1 cellular context compared by ENCODE assay signal in the genomic region with DNA sequence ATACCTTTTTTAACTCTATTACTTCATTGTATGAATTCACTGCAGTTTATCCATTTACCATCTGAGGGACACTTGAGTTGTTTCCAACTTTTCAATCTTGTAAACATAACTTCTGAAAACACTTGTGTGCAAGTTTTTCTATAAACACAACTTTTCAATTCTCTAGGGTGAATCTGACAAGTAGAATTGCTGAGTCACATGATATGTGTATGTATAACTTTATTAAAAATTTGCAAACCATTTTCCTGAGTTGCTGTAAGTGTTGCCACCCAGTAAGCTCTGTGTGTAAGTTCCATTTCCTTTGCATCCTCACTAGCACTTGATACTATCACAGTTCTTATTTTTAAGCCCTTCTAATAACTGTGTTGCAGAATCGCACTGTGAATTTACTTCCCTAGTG.
TF ChIP-seq lines count a peak whose summit lies in the region.

No MANE protein-coding gene starts in this region.

TF ChIP-seq in GM23338, 12 proteins besides CTCF, POLR2A, EP300 and RAD21 (continued from another document):
- TF ChIP-seq, protein P1, sequence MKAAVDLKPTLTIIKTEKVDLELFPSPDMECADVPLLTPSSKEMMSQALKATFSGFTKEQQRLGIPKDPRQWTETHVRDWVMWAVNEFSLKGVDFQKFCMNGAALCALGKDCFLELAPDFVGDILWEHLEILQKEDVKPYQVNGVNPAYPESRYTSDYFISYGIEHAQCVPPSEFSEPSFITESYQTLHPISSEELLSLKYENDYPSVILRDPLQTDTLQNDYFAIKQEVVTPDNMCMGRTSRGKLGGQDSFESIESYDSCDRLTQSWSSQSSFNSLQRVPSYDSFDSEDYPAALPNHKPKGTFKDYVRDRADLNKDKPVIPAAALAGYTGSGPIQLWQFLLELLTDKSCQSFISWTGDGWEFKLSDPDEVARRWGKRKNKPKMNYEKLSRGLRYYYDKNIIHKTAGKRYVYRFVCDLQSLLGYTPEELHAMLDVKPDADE (IDR thresholded peaks at IDR 0.05) = no peak
- TF ChIP-seq CREB1 (CRISPR knock-in tag; IDR thresholded peaks at IDR 0.05; ENCODE audit: low read depth) (no peak), EZH2phosphoT487 (IDR thresholded peaks at IDR 0.05; ENCODE audit: unreplicated experiment) (no peak), JUNB (IDR thresholded peaks at IDR 0.05; ENCODE audit: unreplicated experiment) (no peak), STAT1 (IDR thresholded peaks at IDR 0.05; ENCODE audit: unreplicated experiment) (no peak), EZH2 (IDR thresholded peaks at IDR 0.05; ENCODE audit: low read depth, unreplicated experiment) (no peak), NANOG (IDR thresholded peaks at IDR 0.05; ENCODE audit: borderline replicate concordance) (no peak), ZNF331 (CRISPR knock-in tag; IDR thresholded peaks at IDR 0.05; ENCODE audit: low read depth) (no peak)
- TF ChIP-seq, protein P2, sequence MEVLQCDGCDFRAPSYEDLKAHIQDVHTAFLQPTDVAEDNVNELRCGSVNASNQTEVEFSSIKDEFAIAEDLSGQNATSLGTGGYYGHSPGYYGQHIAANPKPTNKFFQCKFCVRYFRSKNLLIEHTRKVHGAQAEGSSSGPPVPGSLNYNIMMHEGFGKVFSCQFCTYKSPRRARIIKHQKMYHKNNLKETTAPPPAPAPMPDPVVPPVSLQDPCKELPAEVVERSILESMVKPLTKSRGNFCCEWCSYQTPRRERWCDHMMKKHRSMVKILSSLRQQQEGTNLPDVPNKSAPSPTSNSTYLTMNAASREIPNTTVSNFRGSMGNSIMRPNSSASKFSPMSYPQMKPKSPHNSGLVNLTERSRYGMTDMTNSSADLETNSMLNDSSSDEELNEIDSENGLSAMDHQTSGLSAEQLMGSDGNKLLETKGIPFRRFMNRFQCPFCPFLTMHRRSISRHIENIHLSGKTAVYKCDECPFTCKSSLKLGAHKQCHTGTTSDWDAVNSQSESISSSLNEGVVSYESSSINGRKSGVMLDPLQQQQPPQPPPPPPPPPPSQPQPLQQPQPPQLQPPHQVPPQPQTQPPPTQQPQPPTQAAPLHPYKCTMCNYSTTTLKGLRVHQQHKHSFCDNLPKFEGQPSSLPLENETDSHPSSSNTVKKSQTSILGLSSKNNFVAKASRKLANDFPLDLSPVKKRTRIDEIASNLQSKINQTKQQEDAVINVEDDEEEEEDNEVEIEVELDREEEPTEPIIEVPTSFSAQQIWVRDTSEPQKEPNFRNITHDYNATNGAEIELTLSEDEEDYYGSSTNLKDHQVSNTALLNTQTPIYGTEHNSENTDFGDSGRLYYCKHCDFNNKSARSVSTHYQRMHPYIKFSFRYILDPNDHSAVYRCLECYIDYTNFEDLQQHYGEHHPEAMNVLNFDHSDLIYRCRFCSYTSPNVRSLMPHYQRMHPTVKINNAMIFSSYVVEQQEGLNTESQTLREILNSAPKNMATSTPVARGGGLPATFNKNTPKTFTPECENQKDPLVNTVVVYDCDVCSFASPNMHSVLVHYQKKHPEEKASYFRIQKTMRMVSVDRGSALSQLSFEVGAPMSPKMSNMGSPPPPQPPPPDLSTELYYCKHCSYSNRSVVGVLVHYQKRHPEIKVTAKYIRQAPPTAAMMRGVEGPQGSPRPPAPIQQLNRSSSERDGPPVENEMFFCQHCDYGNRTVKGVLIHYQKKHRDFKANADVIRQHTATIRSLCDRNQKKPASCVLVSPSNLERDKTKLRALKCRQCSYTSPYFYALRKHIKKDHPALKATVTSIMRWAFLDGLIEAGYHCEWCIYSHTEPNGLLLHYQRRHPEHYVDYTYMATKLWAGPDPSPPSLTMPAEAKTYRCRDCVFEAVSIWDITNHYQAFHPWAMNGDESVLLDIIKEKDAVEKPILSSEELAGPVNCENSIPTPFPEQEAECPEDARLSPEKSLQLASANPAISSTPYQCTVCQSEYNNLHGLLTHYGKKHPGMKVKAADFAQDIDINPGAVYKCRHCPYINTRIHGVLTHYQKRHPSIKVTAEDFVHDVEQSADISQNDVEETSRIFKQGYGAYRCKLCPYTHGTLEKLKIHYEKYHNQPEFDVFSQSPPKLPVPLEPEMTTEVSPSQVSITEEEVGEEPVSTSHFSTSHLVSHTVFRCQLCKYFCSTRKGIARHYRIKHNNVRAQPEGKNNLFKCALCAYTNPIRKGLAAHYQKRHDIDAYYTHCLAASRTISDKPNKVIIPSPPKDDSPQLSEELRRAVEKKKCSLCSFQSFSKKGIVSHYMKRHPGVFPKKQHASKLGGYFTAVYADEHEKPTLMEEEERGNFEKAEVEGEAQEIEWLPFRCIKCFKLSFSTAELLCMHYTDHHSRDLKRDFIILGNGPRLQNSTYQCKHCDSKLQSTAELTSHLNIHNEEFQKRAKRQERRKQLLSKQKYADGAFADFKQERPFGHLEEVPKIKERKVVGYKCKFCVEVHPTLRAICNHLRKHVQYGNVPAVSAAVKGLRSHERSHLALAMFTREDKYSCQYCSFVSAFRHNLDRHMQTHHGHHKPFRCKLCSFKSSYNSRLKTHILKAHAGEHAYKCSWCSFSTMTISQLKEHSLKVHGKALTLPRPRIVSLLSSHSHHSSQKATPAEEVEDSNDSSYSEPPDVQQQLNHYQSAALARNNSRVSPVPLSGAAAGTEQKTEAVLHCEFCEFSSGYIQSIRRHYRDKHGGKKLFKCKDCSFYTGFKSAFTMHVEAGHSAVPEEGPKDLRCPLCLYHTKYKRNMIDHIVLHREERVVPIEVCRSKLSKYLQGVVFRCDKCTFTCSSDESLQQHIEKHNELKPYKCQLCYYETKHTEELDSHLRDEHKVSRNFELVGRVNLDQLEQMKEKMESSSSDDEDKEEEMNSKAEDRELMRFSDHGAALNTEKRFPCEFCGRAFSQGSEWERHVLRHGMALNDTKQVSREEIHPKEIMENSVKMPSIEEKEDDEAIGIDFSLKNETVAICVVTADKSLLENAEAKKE (CRISPR knock-in tag; IDR thresholded peaks at IDR 0.05) = no peak
